Comparison of ENCODE assay signal across 8 cellular contexts in genomic region chr4:110514889-110515479, GRCh38. TPM values are rescaled to one million over a fixed set of nuclear protein-coding genes. Genes with fewer than 3 reads are reported as not detected.
DNase-seq lines count a peak whose midpoint lies in the region; ATAC-seq lines count a peak whose summit lies in the region.

No MANE protein-coding gene starts in this region.

- H3K27me3 Mint-ChIP-seq in central memory CD8-positive, alpha-beta T cell, result peaks cover under 1% of the 10 kb centered on the region

- ATAC-seq in central memory CD8-positive, alpha-beta T cell (replicated peaks; ENCODE audit: extremely low read depth, poor library complexity, severe bottlenecking), result no peak
- ATAC-seq in GM18520 (IDR thresholded peaks at IDR 0.05; ENCODE audit: unreplicated experiment), result no peak

- no peaks in the 10 kb centered on the region for H3K36me3 ChIP-seq in H7 (replicated peaks; ENCODE audit: control insufficient read depth, insufficient read depth, low read length)

- H3K9me3 Mint-ChIP-seq in central memory CD8-positive, alpha-beta T cell, result no peaks in the 10 kb centered on the region

- no peak overlapping the region for H3K27ac Mint-ChIP-seq in central memory CD8-positive, alpha-beta T cell (ENCODE audit: low read depth)

- H3K4me3 ChIP-seq in H7 (ENCODE audit: insufficient read depth, low read depth, low read length), result no peak overlapping the region

- H3K4me3 Mint-ChIP-seq in central memory CD8-positive, alpha-beta T cell, result peak overlapping the region; percentile 13

- DNase-seq in A172 (ENCODE audit: low spot score), result peak; percentile 12
- peak; percentile 7 for DNase-seq in GF-D8 (lab: John Stamatoyannopoulos, UW)
- DNase-seq in NCI-H526 treated with DMSO at 0.1 percent for 48 hours (lab: John Stamatoyannopoulos, UW), result peak; percentile 26
- DNase-seq in central memory CD8-positive, alpha-beta T cell (ENCODE audit: low spot score in 2 of 2), result no peak
- peak; percentile 55 for DNase-seq in myocyte (ENCODE audit: low read depth)
- no peak for DNase-seq in DMS79 (lab: John Stamatoyannopoulos, UW)
- no peak for DNase-seq in H7

- no peaks in the 10 kb centered on the region for H3K27me3 ChIP-seq in H7 (ENCODE audit: control insufficient read depth, insufficient read depth, low read length)

- H3K36me3 Mint-ChIP-seq in central memory CD8-positive, alpha-beta T cell (ENCODE audit: insufficient read depth), result no peaks in the 10 kb centered on the region

- peaks cover 9% of the 10 kb centered on the region for H3K4me1 Mint-ChIP-seq in central memory CD8-positive, alpha-beta T cell

RNA-seq across cellular contexts. Expression of gene ENPEP, which starts 39.0 kb away (rescaled TPM):
- total RNA-seq in A172 (2014; rRNA removed; shearing (Covaris generic)), result not detected in 2 replicates
- 1.4 and 3.1 TPM in 2 replicates for total RNA-seq in myocyte
- polyA plus RNA-seq in myocyte (2012), result 0.10 TPM
- total RNA-seq in H7 (2014; rRNA removed; shearing (Covaris generic)), result 0.44 and 0.76 TPM in 2 replicates

Comparison
In these comparisons a context has a peak if more than half of its experiments do, and no peak if none do; other contexts are left out.
1. DNase-seq: peak in A172 (single experiment), GF-D8 (single experiment), NCI-H526 treated with DMSO at 0.1 percent for 48 hours (single experiment) and myocyte (single experiment); none in central memory CD8-positive, alpha-beta T cell (0 of 2), DMS79 (single experiment) and H7 (single experiment).